8 cellular contexts compared by ENCODE assay signal in the genomic region with DNA sequence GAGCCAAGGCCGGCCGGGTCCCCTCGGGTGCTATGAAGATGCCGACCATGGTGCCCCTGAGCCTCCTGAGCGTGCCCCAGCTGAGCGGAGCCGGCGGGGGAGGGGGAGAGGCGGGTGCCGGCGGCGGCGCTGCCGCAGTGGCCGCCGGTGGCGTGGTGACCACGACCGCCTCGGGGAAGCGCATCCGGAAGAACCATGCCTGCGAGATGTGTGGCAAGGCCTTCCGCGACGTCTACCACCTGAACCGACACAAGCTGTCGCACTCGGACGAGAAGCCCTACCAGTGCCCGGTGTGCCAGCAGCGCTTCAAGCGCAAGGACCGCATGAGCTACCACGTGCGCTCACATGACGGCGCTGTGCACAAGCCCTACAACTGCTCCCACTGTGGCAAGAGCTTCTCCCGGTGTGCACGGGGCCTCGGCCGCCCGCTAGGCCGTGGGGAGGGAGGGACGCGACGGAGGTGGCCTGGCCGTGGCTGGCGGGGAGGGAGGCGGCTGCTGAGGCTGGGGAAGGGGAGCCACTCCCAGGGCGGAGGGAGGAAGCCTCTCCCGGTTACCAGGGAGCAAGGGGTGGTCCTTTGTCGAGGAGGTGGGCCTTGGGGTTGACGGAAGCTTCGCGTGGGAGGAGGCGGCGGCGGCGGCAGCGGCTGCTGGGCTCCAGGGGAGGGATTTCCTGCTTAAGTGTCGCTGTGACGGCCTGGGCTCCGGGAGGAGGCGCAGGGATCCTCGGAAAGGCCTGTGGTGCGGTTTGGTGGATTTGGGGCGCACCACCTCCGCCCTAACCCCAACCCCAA. TPM values are rescaled to one million over a fixed set of nuclear protein-coding genes. Genes with fewer than 3 reads are reported as not detected.
DNase-seq lines count a peak whose midpoint lies in the region; ATAC-seq lines count a peak whose summit lies in the region.

No MANE protein-coding gene starts in this region.

- no peak for ATAC-seq in GM18858 (IDR thresholded peaks at IDR 0.05; ENCODE audit: unreplicated experiment)

- no peaks in the 10 kb centered on the region for H3K27me3 ChIP-seq in endocrine pancreas (ENCODE audit: control insufficient read depth, insufficient read depth, low read length)

- H3K36me3 ChIP-seq in ES-I3 (ENCODE audit: insufficient read depth, low read length) (peaks cover 4% of the 10 kb centered on the region; the same call in 1 of the 2 replicates), endocrine pancreas (ENCODE audit: control insufficient read depth, insufficient read depth, low read length) (no peaks in the 10 kb centered on the region)

- H3K9ac ChIP-seq in ES-I3 (ENCODE audit: low read depth, low read length): peak overlapping the region; percentile 70
- H3K9ac ChIP-seq in endocrine pancreas (ENCODE audit: control insufficient read depth, insufficient read depth, low read length): peak overlapping the region; percentile 98

- H3K9me3 ChIP-seq in ES-I3 (ENCODE audit: control insufficient read depth, insufficient read depth, low read length): no peaks in the 10 kb centered on the region
- H3K9me3 ChIP-seq in endocrine pancreas (ENCODE audit: control insufficient read depth, low read length): no peaks in the 10 kb centered on the region

- H3K4me1 ChIP-seq in ES-I3 (ENCODE audit: insufficient read depth, low read length): peaks cover 15% of the 10 kb centered on the region
- no peaks in the 10 kb centered on the region for H3K4me1 ChIP-seq in endocrine pancreas (ENCODE audit: control insufficient read depth, insufficient read depth, low read length)

- DNase-seq in HT-29 (ENCODE audit: low spot score) (peak; percentile 87), NOMO-1 treated with dmso at 0.1 percent for 144 hours (lab: John Stamatoyannopoulos, UW; ENCODE audit: unreplicated experiment) (peak; percentile 85), mesenteric fat pad (ENCODE audit: low spot score) (peak; percentile 94)
- DNase-seq in activated CD8-positive, alpha-beta memory T cell treated with anti-CD3 and anti-CD28 coated beads, Interleukin-2, amount 50 U/mL, for 1 hour (ENCODE audit: extremely low read depth): peak; percentile 78
- DNase-seq in stimulated activated CD8-positive, alpha-beta memory T cell treated with anti-CD3 and anti-CD28 coated beads, Interleukin-15, amount 100 ng/mL, for 1 hour (ENCODE audit: low read depth): peak; percentile 70

- H3K4me3 ChIP-seq in endocrine pancreas (ENCODE audit: control insufficient read depth, insufficient read depth, low read length): peak overlapping the region; percentile 58

RNA-seq across cellular contexts. Expression of gene MAZ, which starts 1.3 kb away (rescaled TPM):
- 795 and 814 TPM in 2 replicates for total RNA-seq in HT-29 (2014; rRNA removed; shearing (Covaris generic))
- 135 TPM for total RNA-seq in mesenteric fat pad

RNA-seq across cellular contexts. Expression of gene PRRT2, which starts 4.4 kb away (rescaled TPM):
- 0.23 TPM in 1 of 2 replicates, not detected in the other for total RNA-seq in HT-29 (2014; rRNA removed; shearing (Covaris generic))
- total RNA-seq in mesenteric fat pad: 1.5 TPM

RNA-seq across cellular contexts. Expression of gene PAGR1, which starts 8.3 kb away (rescaled TPM):
- 57.4 and 65.1 TPM in 2 replicates for total RNA-seq in HT-29 (2014; rRNA removed; shearing (Covaris generic))
- 11.1 TPM for total RNA-seq in mesenteric fat pad

RNA-seq across cellular contexts. Expression of gene MVP, which starts 12.6 kb away (rescaled TPM):
- total RNA-seq in HT-29 (2014; rRNA removed; shearing (Covaris generic)): 157 and 185 TPM in 2 replicates
- 150 TPM for total RNA-seq in mesenteric fat pad

RNA-seq across cellular contexts. Expression of gene KIF22, which starts 17.1 kb away (rescaled TPM):
- 127 and 134 TPM in 2 replicates for total RNA-seq in HT-29 (2014; rRNA removed; shearing (Covaris generic))
- 4.8 TPM for total RNA-seq in mesenteric fat pad
